Comparison of ENCODE assay signal across 15 cellular contexts in the genomic region with DNA sequence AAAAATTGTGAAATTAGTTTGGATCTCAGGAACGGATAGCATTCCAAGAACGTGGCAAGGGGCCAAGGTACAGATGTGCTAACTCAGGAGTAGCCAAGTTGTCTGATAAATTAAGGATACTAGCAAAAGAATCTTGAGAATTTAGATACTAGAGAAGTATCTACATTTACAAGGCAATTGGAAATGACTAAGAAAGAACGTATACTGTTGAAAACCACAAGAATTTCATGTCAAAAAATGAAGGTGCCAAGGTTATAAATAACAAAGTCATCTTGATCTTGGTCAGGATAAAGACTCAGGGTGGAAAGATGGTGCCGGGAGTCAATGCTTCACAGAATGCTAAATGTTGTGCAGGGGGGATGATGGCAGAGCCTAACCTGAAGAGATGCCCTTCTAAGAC. TPM values are rescaled to one million over a fixed set of nuclear protein-coding genes. Genes with fewer than 3 reads are reported as not detected.
DNase-seq lines count a peak whose midpoint lies in the region; ATAC-seq and TF ChIP-seq lines count a peak whose summit lies in the region.
"Had no signal": no experiment of that assay in that cellular context is flagged by ENCODE, and none has a peak within 500 bp of the region (broad histone marks: within the 10 kb centered on the region; RNA-seq: fewer than 3 reads in every experiment).

No MANE protein-coding gene starts in this region.

- H3K36me3 ChIP-seq in vagina = no peaks in the 10 kb centered on the region
- H3K36me3 ChIP-seq: gastrocnemius medialis had no signal

- no peak overlapping the region for H3K27ac ChIP-seq in vagina
- H3K27ac ChIP-seq: gastrocnemius medialis had no signal

- ATAC-seq in HG03460 (IDR thresholded peaks at IDR 0.05; ENCODE audit: unreplicated experiment) (no peak), HG03175 (IDR thresholded peaks at IDR 0.05; ENCODE audit: unreplicated experiment) (no peak)
- ATAC-seq: gastrocnemius medialis had no signal

- H3K27me3 Mint-ChIP-seq in activated CD4-positive, alpha-beta memory T cell treated with anti-CD3 and anti-CD28 coated beads, Interleukin-2, amount 10 ng/mL, durations not matched to agents 7 days and 5 days = no peaks in the 10 kb centered on the region

- peaks cover 27% of the 10 kb centered on the region for H3K9me3 Mint-ChIP-seq in activated CD4-positive, alpha-beta memory T cell treated with anti-CD3 and anti-CD28 coated beads, Interleukin-2, amount 10 ng/mL, durations not matched to agents 7 days and 5 days

- no peaks in the 10 kb centered on the region for H3K9me3 ChIP-seq in vagina
- H3K9me3 ChIP-seq: gastrocnemius medialis had no signal

- H3K27ac Mint-ChIP-seq in activated CD4-positive, alpha-beta memory T cell treated with anti-CD3 and anti-CD28 coated beads, Interleukin-2, amount 10 ng/mL, durations not matched to agents 7 days and 5 days = peak overlapping the region; percentile 11
- H3K27ac Mint-ChIP-seq: progenitor cell of endocrine pancreas had no signal

- no peak overlapping the region for H3K4me3 Mint-ChIP-seq in activated CD4-positive, alpha-beta memory T cell treated with anti-CD3 and anti-CD28 coated beads, Interleukin-2, amount 10 ng/mL, durations not matched to agents 7 days and 5 days

- CTCF ChIA-PET in activated CD4-positive, alpha-beta memory T cell treated with anti-CD3 and anti-CD28 coated beads, Interleukin-2, amount 10 ng/mL, durations not matched to agents 7 days and 5 days (lab: Charles Lee) = interaction anchor here (1.0 to 2.9 kb wide), 2 partner anchors 142 to 268 kb away, joined by 3 to 17 read pairs; no protein-coding TSS in a partner anchor

- TF ChIP-seq CTCF in vagina (IDR thresholded peaks at IDR 0.05) = no peak

- H3K4me1 ChIP-seq in vagina = peaks cover 3% of the 10 kb centered on the region
- H3K4me1 ChIP-seq: gastrocnemius medialis had no signal

- no peak overlapping the region for H3K4me3 ChIP-seq in vagina
- H3K4me3 ChIP-seq: gastrocnemius medialis had no signal

- intact Hi-C loops in vagina (cut with DNase I) = no loop called here

- H3K4me1 Mint-ChIP-seq in activated CD4-positive, alpha-beta memory T cell treated with anti-CD3 and anti-CD28 coated beads, Interleukin-2, amount 10 ng/mL, durations not matched to agents 7 days and 5 days = peaks cover 43% of the 10 kb centered on the region

- TF ChIP-seq POLR2A in vagina (IDR thresholded peaks at IDR 0.05) = no peak

- no peaks in the 10 kb centered on the region for H3K27me3 ChIP-seq in vagina

- POLR2A ChIA-PET in activated CD4-positive, alpha-beta memory T cell treated with anti-CD3 and anti-CD28 coated beads, Interleukin-2, amount 10 ng/mL, durations not matched to agents 7 days and 5 days (lab: Charles Lee) = interaction anchor here (2.1 kb wide), 1 partner anchor 17 kb away, joined by 6 read pairs; no protein-coding TSS in a partner anchor

- DNase-seq in AG08395 (ENCODE audit: low spot score) (peak; percentile 85), GM04503 (ENCODE audit: low read depth) (peak; percentile 85), glomerular visceral epithelial cell (ENCODE audit: extremely low spot score) (peak; percentile 88), C1 segment of cervical spinal cord (lab: John Stamatoyannopoulos, UW) (no peak), vagina (ENCODE audit: extremely low spot score in 2 of 2) (no peak)
- DNase-seq in activated CD4-positive, alpha-beta memory T cell treated with anti-CD3 and anti-CD28 coated beads, Interleukin-2, amount 10 ng/mL, durations not matched to agents 7 days and 5 days = peak; percentile 29
- DNase-seq: DMS53, gastrocnemius medialis, Karpas-422, NCI-H524 had no signal

- peaks cover 31% of the 10 kb centered on the region for H3K36me3 Mint-ChIP-seq in activated CD4-positive, alpha-beta memory T cell treated with anti-CD3 and anti-CD28 coated beads, Interleukin-2, amount 10 ng/mL, durations not matched to agents 7 days and 5 days (ENCODE audit: low read depth)

RNA-seq across cellular contexts. Expression of a gene that starts 19.2 kb away (rescaled TPM):
- not detected for total RNA-seq in activated CD4-positive, alpha-beta memory T cell treated with anti-CD3 and anti-CD28 coated beads, Interleukin-2, amount 10 ng/mL, durations not matched to agents 7 days and 5 days
- not detected for total RNA-seq in vagina
- total RNA-seq: cardiac septum, gastrocnemius medialis, lower leg skin had no signal

Comparison
In these comparisons a context has a peak if more than half of its experiments do, and no peak if none do; other contexts are left out.
1. DNase-seq: peak in AG08395 (single experiment), GM04503 (single experiment), activated CD4-positive, alpha-beta memory T cell treated with anti-CD3 and anti-CD28 coated beads, Interleukin-2, amount 10 ng/mL, durations not matched to agents 7 days and 5 days (single experiment) and glomerular visceral epithelial cell (single experiment); none in C1 segment of cervical spinal cord (0 of 14) and vagina (0 of 2).